In the genomic region with DNA sequence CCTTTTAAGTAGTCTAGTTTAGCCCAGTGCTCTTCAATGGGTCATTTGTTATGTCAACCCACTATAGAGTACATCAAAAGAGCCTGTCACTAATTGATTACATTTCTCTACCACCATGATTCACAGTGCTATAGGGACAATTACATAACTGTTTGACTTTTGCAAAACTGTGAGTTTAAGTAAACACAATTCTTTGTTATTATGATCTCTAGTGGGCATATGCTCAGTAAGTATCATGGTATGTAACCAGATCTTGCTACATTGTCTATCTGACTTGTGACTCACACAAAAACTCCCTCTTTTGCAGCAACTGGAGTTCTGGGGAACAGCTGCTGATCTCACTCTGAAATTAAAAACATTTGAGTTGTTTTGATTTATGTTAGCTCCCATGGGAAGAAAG, we compare ENCODE assay signal across 9 cellular contexts.
DNase-seq lines count a peak whose midpoint lies in the region; ATAC-seq lines count a peak whose summit lies in the region.
"Had no signal": no experiment of that assay in that cellular context is flagged by ENCODE, and none has a peak within 500 bp of the region (broad histone marks: within the 10 kb centered on the region; RNA-seq: fewer than 3 reads in every experiment).

No MANE protein-coding gene starts in this region.

- H3K4me1 Mint-ChIP-seq in activated T-cell treated with anti-CD3 and anti-CD28 coated beads, Interleukin-2, amount 50 U/mL, for 4 hours (ENCODE audit: low read depth), result no peaks in the 10 kb centered on the region

- H3K27me3 ChIP-seq in MG63 (no peaks in the 10 kb centered on the region), SJCRH30 (no peaks in the 10 kb centered on the region)

- no peak overlapping the region for H3K4me3 Mint-ChIP-seq in activated T-cell treated with anti-CD3 and anti-CD28 coated beads, Interleukin-2, amount 50 U/mL, for 4 hours

- no peaks in the 10 kb centered on the region for H3K36me3 Mint-ChIP-seq in activated T-cell treated with anti-CD3 and anti-CD28 coated beads, Interleukin-2, amount 50 U/mL, for 4 hours (ENCODE audit: insufficient read depth)

- peaks cover 3% of the 10 kb centered on the region for H3K9me3 Mint-ChIP-seq in activated T-cell treated with anti-CD3 and anti-CD28 coated beads, Interleukin-2, amount 50 U/mL, for 4 hours

- DNase-seq in Ammon's horn (ENCODE audit: low spot score), result peak; percentile 4
- peak; percentile 26 for DNase-seq in MG63
- DNase-seq in SJCRH30, result peak; percentile 74 to 92
- DNase-seq in hepatic stellate cell (ENCODE audit: low spot score), result peak; percentile 78
- DNase-seq in C1 segment of cervical spinal cord (lab: John Stamatoyannopoulos, UW), result no peak
- no peak for DNase-seq in activated T-cell treated with anti-CD3 and anti-CD28 coated beads, Interleukin-2, amount 50 U/mL, for 4 hours
- DNase-seq in NOMO-1 treated with dmso at 0.1 percent for 144 hours (lab: John Stamatoyannopoulos, UW; ENCODE audit: unreplicated experiment), result no peak
- DNase-seq: NCI-H82 had no signal

- H3K9me3 ChIP-seq in MG63 (no peaks in the 10 kb centered on the region), SJCRH30 (replicated peaks) (no peaks in the 10 kb centered on the region)

- H3K27ac ChIP-seq in SJCRH30, result peak overlapping the region; percentile 88

- H3K36me3 ChIP-seq in MG63, result no peaks in the 10 kb centered on the region
- no peaks in the 10 kb centered on the region for H3K36me3 ChIP-seq in SJCRH30

- H3K27me3 Mint-ChIP-seq in activated T-cell treated with anti-CD3 and anti-CD28 coated beads, Interleukin-2, amount 50 U/mL, for 4 hours (ENCODE audit: low read depth), result no peaks in the 10 kb centered on the region

- ATAC-seq in activated T-cell treated with anti-CD3 and anti-CD28 coated beads, Interleukin-2, amount 50 U/mL, for 4 hours, result no peak
- ATAC-seq in HG02885 (IDR thresholded peaks at IDR 0.05; ENCODE audit: poor library complexity, unreplicated experiment), result no peak

- peaks cover 31% of the 10 kb centered on the region for H3K4me1 ChIP-seq in SJCRH30

- H3K4me3 ChIP-seq in MG63, result no peak overlapping the region
- peak overlapping the region; percentile 21 for H3K4me3 ChIP-seq in SJCRH30

Comparison
In these comparisons a context has a peak if more than half of its experiments do, and no peak if none do; other contexts are left out.
1. DNase-seq: peak in Ammon's horn (single experiment), MG63 (single experiment), SJCRH30 (2 of 2) and hepatic stellate cell (single experiment); none in C1 segment of cervical spinal cord (0 of 14), activated T-cell treated with anti-CD3 and anti-CD28 coated beads, Interleukin-2, amount 50 U/mL, for 4 hours (single experiment) and NOMO-1 treated with dmso at 0.1 percent for 144 hours (single experiment).